In genomic region chr3:129549006-129549800, GRCh38 we compare ENCODE assay signal across 15 cellular contexts. TPM values are rescaled to one million over a fixed set of nuclear protein-coding genes. Genes with fewer than 3 reads are reported as not detected.
DNase-seq lines count a peak whose midpoint lies in the region; ATAC-seq, FAIRE-seq and TF ChIP-seq lines count a peak whose summit lies in the region.
"Had no signal": no experiment of that assay in that cellular context is flagged by ENCODE, and none has a peak within 500 bp of the region (broad histone marks: within the 10 kb centered on the region; RNA-seq: fewer than 3 reads in every experiment).

No MANE protein-coding gene starts in this region.

- peak; percentile 51 to 63; a peak in 3 of 6 replicates for ATAC-seq in A549
- ATAC-seq in RWPE2 (ENCODE audit: low read depth): peak; percentile 91

- H3K27ac Mint-ChIP-seq in HFFc6: peak overlapping the region; percentile 50
- H3K27ac Mint-ChIP-seq: activated CD4-positive, alpha-beta T cell treated with anti-CD3 and anti-CD28 coated beads, Interleukin-2, amount 10 ng/mL, durations not matched to agents 7 days and 5 days had no signal

- no peak for TF ChIP-seq POLR2A in A549 (IDR thresholded peaks at IDR 0.05; ENCODE audit: low read length)

- H3K4me1 ChIP-seq in A549 (peaks cover 12% of the 10 kb centered on the region), RWPE2 (ENCODE audit: insufficient read depth, poor library complexity, severe bottlenecking) (no peaks in the 10 kb centered on the region)

- H3K4me1 Mint-ChIP-seq in HFFc6 (ENCODE audit: low read depth): peaks cover 25% of the 10 kb centered on the region

- CTCF ChIA-PET in A549 (lab: Yijun Ruan, JAX): interaction anchor here (1.2 kb wide), 1 partner anchor 58 kb away, joined by 3 read pairs; no protein-coding TSS in a partner anchor

- FAIRE-seq in A549 (lab: Jason Lieb, UNC): no peak
- FAIRE-seq: colon, frontal cortex had no signal

- H3K9me3 ChIP-seq in A549: no peaks in the 10 kb centered on the region
- no peaks in the 10 kb centered on the region for H3K9me3 ChIP-seq in RWPE2 (ENCODE audit: severe bottlenecking)
- H3K9me3 ChIP-seq in MG63: no peaks in the 10 kb centered on the region

- in situ Hi-C loops in GM13976 (cut with MboI; ENCODE audit: low sequenced_read_pairs, unreplicated experiment): no loop called here

- H3K36me3 Mint-ChIP-seq in HFFc6 (ENCODE audit: low read depth): no peaks in the 10 kb centered on the region

- H3K36me3 ChIP-seq in RWPE2 (ENCODE audit: low read depth) (no peaks in the 10 kb centered on the region), MG63 (no peaks in the 10 kb centered on the region)

- DNase-seq in A549 (ENCODE audit: low read depth in 1 of 2, low spot score in 1 of 2): peak in 1 of 2 experiments; percentile 24
- peak; percentile 71 for DNase-seq in HFFc6
- no peak for DNase-seq in RWPE2 (ENCODE audit: low spot score)
- DNase-seq in fibroblast of pulmonary artery (ENCODE audit: low read depth): peak; percentile 36
- DNase-seq in MG63: no peak
- no peak for DNase-seq in GM19240 (ENCODE audit: insufficient read length, low spot score)
- DNase-seq in stimulated activated CD4-positive, alpha-beta T cell treated with anti-CD3 and anti-CD28 coated beads, Interleukin-4, amount 100 ng/mL, for 24 hours: no peak
- no peak for DNase-seq in GM13976 (ENCODE audit: low spot score)
- DNase-seq: activated CD4-positive, alpha-beta T cell treated with anti-CD3 and anti-CD28 coated beads, Interleukin-2, amount 10 ng/mL, durations not matched to agents 7 days and 5 days; GF-D8; NCI-H774; stimulated activated CD4-positive, alpha-beta T cell treated with anti-CD3 and anti-CD28 coated beads, Interleukin-15, amount 100 ng/mL, for 24 hours had no signal

- H3K9me3 Mint-ChIP-seq in HFFc6: no peaks in the 10 kb centered on the region
- H3K9me3 Mint-ChIP-seq: activated CD4-positive, alpha-beta T cell treated with anti-CD3 and anti-CD28 coated beads, Interleukin-2, amount 10 ng/mL, durations not matched to agents 7 days and 5 days had no signal

- 0 out of 3 replicates have a peak overlapping the region, but pooled peaks have one; percentile 26 for H3K4me2 ChIP-seq in A549

- TF ChIP-seq CTCF in A549 (IDR thresholded peaks at IDR 0.05) (no peak), HFFc6 (IDR thresholded peaks at IDR 0.05) (no peak), RWPE2 (IDR thresholded peaks at IDR 0.05; ENCODE audit: poor library complexity, severe bottlenecking) (no peak), fibroblast of pulmonary artery (IDR thresholded peaks at IDR 0.05; ENCODE audit: low read length, missing control alignments) (no peak), GM13976 (IDR thresholded peaks at IDR 0.05; ENCODE audit: borderline replicate concordance, control extremely low read depth, extremely low read depth, insufficient read depth, missing control alignments) (no peak)

- no peak overlapping the region for H3K4me3 Mint-ChIP-seq in HFFc6
- H3K4me3 Mint-ChIP-seq: activated CD4-positive, alpha-beta T cell treated with anti-CD3 and anti-CD28 coated beads, Interleukin-2, amount 10 ng/mL, durations not matched to agents 7 days and 5 days had no signal

- no peak for TF ChIP-seq EP300 in A549 (IDR thresholded peaks at IDR 0.05)

- H3K27ac ChIP-seq in A549 (peak overlapping the region; percentile 30 to 77; a peak in 3 of 6 replicates), RWPE2 (ENCODE audit: poor library complexity, severe bottlenecking) (no peak overlapping the region)

- no peak for TF ChIP-seq RAD21 in A549 (conservative IDR thresholded peaks at IDR 0.05 in 1 of 2, IDR thresholded peaks at IDR 0.05 in 1 of 2)

- peaks cover 4% of the 10 kb centered on the region for H3K27me3 Mint-ChIP-seq in HFFc6 (ENCODE audit: insufficient read depth)

- H3K4me3 ChIP-seq in A549 (no peak overlapping the region), RWPE2 (ENCODE audit: severe bottlenecking) (no peak overlapping the region), fibroblast of pulmonary artery (replicated peaks; ENCODE audit: low read depth, low read length) (no peak overlapping the region), MG63 (no peak overlapping the region)

- H3K27me3 ChIP-seq in RWPE2 (ENCODE audit: insufficient read depth, poor library complexity, severe bottlenecking): no peaks in the 10 kb centered on the region
- no peaks in the 10 kb centered on the region for H3K27me3 ChIP-seq in MG63

- WGBS in A549 (ENCODE audit: missing lambda C conversion rate): 82% methylated on average over 16 of the region's 18 CpGs

- POLR2A ChIA-PET in A549 (lab: Yijun Ruan, JAX): no interaction called here

TF ChIP-seq in A549, 52 proteins besides CTCF, POLR2A, EP300 and RAD21:
- TF ChIP-seq TP53 (CRISPR knock-in tag; IDR thresholded peaks at IDR 0.05) (no peak), USF2 (IDR thresholded peaks at IDR 0.05) (no peak), BHLHE40 (IDR thresholded peaks at IDR 0.05; ENCODE audit: low read depth, low read length) (no peak), REST (IDR thresholded peaks at IDR 0.05) (no peak), KDM1A (IDR thresholded peaks at IDR 0.05; ENCODE audit: low read depth) (no peak), HEYL (CRISPR knock-in tag; IDR thresholded peaks at IDR 0.05) (no peak), FOSB (CRISPR knock-in tag; IDR thresholded peaks at IDR 0.05) (no peak), HOXB5 (CRISPR knock-in tag; IDR thresholded peaks at IDR 0.05) (no peak), NR3C1 (IDR thresholded peaks at IDR 0.05) (no peak), GATA3 (IDR thresholded peaks at IDR 0.05; ENCODE audit: borderline replicate concordance) (no peak), CHD4 (IDR thresholded peaks at IDR 0.05; ENCODE audit: borderline replicate concordance) (no peak)

RNA-seq across cellular contexts. Expression of gene H1-8, which starts 6.2 kb away (rescaled TPM):
- not detected in 2 replicates for polyA plus RNA-seq in A549 (2011; rRNA removed)
- not detected in 2 replicates for polyA plus RNA-seq in A549 (2012; cell fraction: cytosol; rRNA removed)
- not detected in 2 replicates for polyA plus RNA-seq in A549 (2012; cell fraction: nucleus; rRNA removed)
- polyA plus RNA-seq in A549 (2017; fragmentation: RNase III; extraction: RNeasy Plus Mini Kit Qiagen cat#74134 plus additional on column Dnase treatment): not detected in 3 replicates
- not detected in 2 replicates for polyA minus RNA-seq in A549 (2011; rRNA and poly(A)+ RNA removed)
- not detected for total RNA-seq in HFFc6 (2021; fragmentation: NEBNext Ultra II Directional; extraction: Animal tissue kit (Norgen Biotek cat#: 25700))
- not detected in 2 replicates for total RNA-seq in MG63 (2014; rRNA removed; shearing (Covaris generic); ENCODE audit: low replicate concordance)
- total RNA-seq: activated CD4-positive, alpha-beta T cell treated with anti-CD3 and anti-CD28 coated beads, Interleukin-2, amount 10 ng/mL, durations not matched to agents 7 days and 5 days; frontal cortex; omental fat pad had no signal

RNA-seq across cellular contexts. Expression of gene RHO, which starts 20.8 kb away (rescaled TPM):
- 0.03 and 0.04 TPM in 2 replicates for polyA plus RNA-seq in A549 (2011; rRNA removed)
- polyA plus RNA-seq in A549 (2012; cell fraction: cytosol; rRNA removed): 0.01 TPM in 1 of 2 replicates, not detected in the other
- 0.05 and 0.11 TPM in 2 replicates for polyA plus RNA-seq in A549 (2012; cell fraction: nucleus; rRNA removed)
- not detected in 3 replicates for polyA plus RNA-seq in A549 (2017; fragmentation: RNase III; extraction: RNeasy Plus Mini Kit Qiagen cat#74134 plus additional on column Dnase treatment)
- not detected in 2 replicates for polyA minus RNA-seq in A549 (2011; rRNA and poly(A)+ RNA removed)
- total RNA-seq in HFFc6 (2021; fragmentation: NEBNext Ultra II Directional; extraction: Animal tissue kit (Norgen Biotek cat#: 25700)): not detected
- total RNA-seq in MG63 (2014; rRNA removed; shearing (Covaris generic); ENCODE audit: low replicate concordance): not detected in 2 replicates
- total RNA-seq: activated CD4-positive, alpha-beta T cell treated with anti-CD3 and anti-CD28 coated beads, Interleukin-2, amount 10 ng/mL, durations not matched to agents 7 days and 5 days; frontal cortex had no signal

RNA-seq across cellular contexts. Expression of gene PLXND1, which starts 57.3 kb away (rescaled TPM):
- 26.8 and 49.3 TPM in 2 replicates for polyA plus RNA-seq in A549 (2011; rRNA removed)
- 37.6 and 41.4 TPM in 2 replicates for polyA plus RNA-seq in A549 (2012; cell fraction: cytosol; rRNA removed)
- polyA plus RNA-seq in A549 (2012; cell fraction: nucleus; rRNA removed): 133 and 136 TPM in 2 replicates
- polyA plus RNA-seq in A549 (2017; fragmentation: RNase III; extraction: RNeasy Plus Mini Kit Qiagen cat#74134 plus additional on column Dnase treatment): 47.2 to 72.6 TPM (median 58.6 TPM) in 3 replicates
- 49.8 and 54.9 TPM in 2 replicates for polyA minus RNA-seq in A549 (2011; rRNA and poly(A)+ RNA removed)
- total RNA-seq in HFFc6 (2021; fragmentation: NEBNext Ultra II Directional; extraction: Animal tissue kit (Norgen Biotek cat#: 25700)): 100 to 1,000 TPM in 5 of 6 experiments, 10 to 100 TPM in 1; 86.7 to 118 (median 108) TPM
- total RNA-seq in MG63 (2014; rRNA removed; shearing (Covaris generic); ENCODE audit: low replicate concordance): 5.8 and 21.9 TPM in 2 replicates

Comparison
In these comparisons a context has a peak if more than half of its experiments do, and no peak if none do; other contexts are left out.
1. DNase-seq: peak in HFFc6 (single experiment) and fibroblast of pulmonary artery (single experiment); none in RWPE2 (single experiment), MG63 (single experiment), GM19240 (single experiment), stimulated activated CD4-positive, alpha-beta T cell treated with anti-CD3 and anti-CD28 coated beads, Interleukin-4, amount 100 ng/mL, for 24 hours (single experiment) and GM13976 (single experiment).